ENCODE assay signal across 1 cellular context in the genomic region with DNA sequence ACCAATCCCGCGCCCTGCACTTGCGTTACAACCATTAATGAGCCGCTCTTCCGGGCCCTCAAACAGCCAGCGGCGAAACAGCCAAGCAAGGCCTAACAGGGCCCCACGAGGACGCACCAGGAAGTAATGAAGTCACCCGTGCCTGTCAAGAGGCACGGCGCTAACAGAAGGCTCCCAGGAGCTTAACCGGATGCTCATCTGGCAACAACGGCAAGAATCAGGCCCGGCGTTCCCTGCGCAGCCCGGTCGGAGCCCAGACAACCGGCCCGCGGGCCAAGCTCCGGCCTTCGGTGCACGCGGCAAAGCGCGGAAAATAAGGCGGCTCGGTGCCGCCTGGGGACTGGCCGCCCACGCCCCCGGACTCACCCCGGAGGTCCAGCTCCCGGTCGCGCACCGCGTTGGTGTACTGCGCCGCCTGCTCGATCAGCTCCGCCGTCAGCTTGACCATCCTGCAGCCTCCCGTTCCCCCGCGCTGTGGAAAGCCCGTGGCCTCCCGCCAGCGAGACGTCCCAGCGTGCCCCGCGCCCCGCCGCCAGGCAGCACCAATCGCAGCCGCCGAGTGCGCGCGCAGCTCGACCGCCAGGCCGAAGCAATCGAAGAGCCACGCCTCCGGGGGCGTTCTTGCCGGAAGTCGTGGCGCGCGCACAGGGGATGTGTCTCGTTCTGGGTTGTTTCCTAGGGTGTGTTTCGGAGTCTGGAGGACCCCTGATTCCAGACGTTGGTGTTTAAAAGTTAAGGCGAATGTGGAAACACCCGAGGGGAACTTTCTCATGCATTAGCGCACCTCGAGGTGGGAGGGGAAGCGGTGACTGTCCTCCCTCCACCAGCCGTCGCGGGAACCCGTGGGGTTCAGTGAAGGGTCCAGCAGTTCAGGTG.
TF ChIP-seq lines count a peak whose summit lies in the region.

A gene (minus strand): TSS at position 518 of the 876 bp plus-strand sequence. CDS start 70 bp downstream, at position 448.

TF ChIP-seq in HepG2, 621 proteins besides CTCF, POLR2A, EP300 and RAD21 (continued from another document and continues in another):
- TF ChIP-seq, protein P1, sequence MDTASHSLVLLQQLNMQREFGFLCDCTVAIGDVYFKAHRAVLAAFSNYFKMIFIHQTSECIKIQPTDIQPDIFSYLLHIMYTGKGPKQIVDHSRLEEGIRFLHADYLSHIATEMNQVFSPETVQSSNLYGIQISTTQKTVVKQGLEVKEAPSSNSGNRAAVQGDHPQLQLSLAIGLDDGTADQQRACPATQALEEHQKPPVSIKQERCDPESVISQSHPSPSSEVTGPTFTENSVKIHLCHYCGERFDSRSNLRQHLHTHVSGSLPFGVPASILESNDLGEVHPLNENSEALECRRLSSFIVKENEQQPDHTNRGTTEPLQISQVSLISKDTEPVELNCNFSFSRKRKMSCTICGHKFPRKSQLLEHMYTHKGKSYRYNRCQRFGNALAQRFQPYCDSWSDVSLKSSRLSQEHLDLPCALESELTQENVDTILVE (CRISPR knock-in tag; IDR thresholded peaks at IDR 0.05): peak; percentile 96
- TF ChIP-seq ZNF510 (CRISPR knock-in tag; IDR thresholded peaks at IDR 0.05; ENCODE audit: low read depth) (peak; percentile 51; the same call in 1 of the 2 replicates), ZNF678 (CRISPR knock-in tag; IDR thresholded peaks at IDR 0.05) (peak; percentile 93), ZNF354B (CRISPR knock-in tag; IDR thresholded peaks at IDR 0.05) (no peak), SAP130 (CRISPR knock-in tag; IDR thresholded peaks at IDR 0.05; ENCODE audit: low read depth) (peak; percentile 98), NFE2L1 (CRISPR knock-in tag; IDR thresholded peaks at IDR 0.05; ENCODE audit: borderline replicate concordance) (peak; percentile 75; the same call in 1 of the 2 replicates), ZBTB7B (CRISPR knock-in tag; IDR thresholded peaks at IDR 0.05) (0 out of 2 replicates have a peak, but pooled peaks have one; percentile 74), TCF12 (IDR thresholded peaks at IDR 0.05) (no peak), TCF12 (CRISPR knock-in tag; IDR thresholded peaks at IDR 0.05) (0 out of 2 replicates have a peak, but pooled peaks have one; percentile 75), ZNF605 (CRISPR knock-in tag; IDR thresholded peaks at IDR 0.05) (peak; percentile 91), CENPX (CRISPR knock-in tag; IDR thresholded peaks at IDR 0.05) (no peak), NFYC (CRISPR knock-in tag; IDR thresholded peaks at IDR 0.05) (peak; percentile 49; the same call in 1 of the 2 replicates), MIXL1 (CRISPR knock-in tag; IDR thresholded peaks at IDR 0.05) (peak; percentile 80; the same call in 1 of the 2 replicates), YEATS4 (CRISPR knock-in tag; IDR thresholded peaks at IDR 0.05; ENCODE audit: borderline replicate concordance) (peak; percentile 97), KDM6A (CRISPR knock-in tag; IDR thresholded peaks at IDR 0.05; ENCODE audit: low read depth) (no peak), RBM39 (IDR thresholded peaks at IDR 0.05; ENCODE audit: low read depth, low read length, poor library complexity, severe bottlenecking) (peak; percentile 90), GATAD1 (CRISPR knock-in tag; IDR thresholded peaks at IDR 0.05) (peak; percentile 99), NAIF1 (CRISPR knock-in tag; IDR thresholded peaks at IDR 0.05; ENCODE audit: borderline replicate concordance) (peak; percentile 79; the same call in 1 of the 2 replicates), KDM4B (CRISPR knock-in tag; IDR thresholded peaks at IDR 0.05) (no peak), TBX3 (IDR thresholded peaks at IDR 0.05; ENCODE audit: borderline replicate concordance) (peak; percentile 18; the same call in 1 of the 2 replicates), ZFP37 (CRISPR knock-in tag; IDR thresholded peaks at IDR 0.05; ENCODE audit: borderline replicate concordance) (no peak; the same call in 1 of the 2 replicates), SIN3A (IDR thresholded peaks at IDR 0.05; ENCODE audit: borderline replicate concordance, low read depth, low read length) (peak; percentile 89), NRL (CRISPR knock-in tag; IDR thresholded peaks at IDR 0.05; ENCODE audit: borderline replicate concordance) (peak; percentile 83), HOXA9 (CRISPR knock-in tag; IDR thresholded peaks at IDR 0.05; ENCODE audit: borderline replicate concordance) (0 out of 2 replicates have a peak, but pooled peaks have one; percentile 81), ZNF792 (CRISPR knock-in tag; IDR thresholded peaks at IDR 0.05) (peak; percentile 74), SP5 (CRISPR knock-in tag; IDR thresholded peaks at IDR 0.05; ENCODE audit: borderline replicate concordance, low read depth) (peak; percentile 98), ATF7-NPFF (CRISPR knock-in tag; IDR thresholded peaks at IDR 0.05; ENCODE audit: low read depth) (peak; percentile 84), PPARG (CRISPR knock-in tag; conservative IDR thresholded peaks at IDR 0.05) (no peak; the same call in 1 of the 2 replicates), ZNF747 (CRISPR knock-in tag; IDR thresholded peaks at IDR 0.05; ENCODE audit: borderline replicate concordance) (peak; percentile 76; the same call in 1 of the 2 replicates), CC2D1A (CRISPR knock-in tag; IDR thresholded peaks at IDR 0.05) (0 out of 2 replicates have a peak, but pooled peaks have one; percentile 53), SP1 (IDR thresholded peaks at IDR 0.05) (no peak), SP1 (CRISPR knock-in tag; IDR thresholded peaks at IDR 0.05) (peak; percentile 98)
- TF ChIP-seq, protein P2, sequence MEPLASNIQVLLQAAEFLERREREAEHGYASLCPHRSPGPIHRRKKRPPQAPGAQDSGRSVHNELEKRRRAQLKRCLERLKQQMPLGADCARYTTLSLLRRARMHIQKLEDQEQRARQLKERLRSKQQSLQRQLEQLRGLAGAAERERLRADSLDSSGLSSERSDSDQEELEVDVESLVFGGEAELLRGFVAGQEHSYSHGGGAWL (CRISPR knock-in tag; IDR thresholded peaks at IDR 0.05): peak; percentile 91; the same call in 1 of the 2 replicates
- TF ChIP-seq, protein P3, sequence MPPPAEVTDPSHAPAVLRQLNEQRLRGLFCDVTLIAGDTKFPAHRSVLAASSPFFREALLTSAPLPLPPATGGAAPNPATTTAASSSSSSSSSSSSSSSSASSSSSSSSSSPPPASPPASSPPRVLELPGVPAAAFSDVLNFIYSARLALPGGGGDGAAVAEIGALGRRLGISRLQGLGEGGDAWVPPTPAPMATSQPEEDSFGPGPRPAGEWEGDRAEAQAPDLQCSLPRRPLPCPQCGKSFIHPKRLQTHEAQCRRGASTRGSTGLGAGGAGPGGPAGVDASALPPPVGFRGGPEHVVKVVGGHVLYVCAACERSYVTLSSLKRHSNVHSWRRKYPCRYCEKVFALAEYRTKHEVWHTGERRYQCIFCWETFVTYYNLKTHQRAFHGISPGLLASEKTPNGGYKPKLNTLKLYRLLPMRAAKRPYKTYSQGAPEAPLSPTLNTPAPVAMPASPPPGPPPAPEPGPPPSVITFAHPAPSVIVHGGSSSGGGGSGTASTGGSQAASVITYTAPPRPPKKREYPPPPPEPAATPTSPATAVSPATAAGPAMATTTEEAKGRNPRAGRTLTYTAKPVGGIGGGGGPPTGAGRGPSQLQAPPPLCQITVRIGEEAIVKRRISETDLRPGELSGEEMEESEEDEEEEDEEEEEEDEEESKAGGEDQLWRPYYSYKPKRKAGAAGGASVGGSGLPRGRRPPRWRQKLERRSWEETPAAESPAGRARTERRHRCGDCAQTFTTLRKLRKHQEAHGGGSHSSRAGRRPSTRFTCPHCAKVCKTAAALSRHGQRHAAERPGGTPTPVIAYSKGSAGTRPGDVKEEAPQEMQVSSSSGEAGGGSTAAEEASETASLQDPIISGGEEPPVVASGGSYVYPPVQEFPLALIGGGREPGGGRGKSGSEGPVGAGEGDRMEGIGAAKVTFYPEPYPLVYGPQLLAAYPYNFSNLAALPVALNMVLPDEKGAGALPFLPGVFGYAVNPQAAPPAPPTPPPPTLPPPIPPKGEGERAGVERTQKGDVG (CRISPR knock-in tag; IDR thresholded peaks at IDR 0.05; ENCODE audit: borderline replicate concordance): peak; percentile 87; the same call in 1 of the 2 replicates
- TF ChIP-seq, protein P4, sequence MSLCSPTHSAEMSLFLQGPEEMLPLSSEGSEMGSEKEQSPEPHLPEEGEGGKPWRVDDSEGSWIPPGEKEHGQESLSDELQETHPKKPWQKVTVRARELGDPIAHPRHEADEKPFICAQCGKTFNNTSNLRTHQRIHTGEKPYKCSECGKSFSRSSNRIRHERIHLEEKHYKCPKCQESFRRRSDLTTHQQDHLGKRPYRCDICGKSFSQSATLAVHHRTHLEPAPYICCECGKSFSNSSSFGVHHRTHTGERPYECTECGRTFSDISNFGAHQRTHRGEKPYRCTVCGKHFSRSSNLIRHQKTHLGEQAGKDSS (CRISPR knock-in tag; IDR thresholded peaks at IDR 0.05; ENCODE audit: borderline replicate concordance, low read depth): peak; percentile 93; the same call in 1 of the 2 replicates
- TF ChIP-seq, protein P5, sequence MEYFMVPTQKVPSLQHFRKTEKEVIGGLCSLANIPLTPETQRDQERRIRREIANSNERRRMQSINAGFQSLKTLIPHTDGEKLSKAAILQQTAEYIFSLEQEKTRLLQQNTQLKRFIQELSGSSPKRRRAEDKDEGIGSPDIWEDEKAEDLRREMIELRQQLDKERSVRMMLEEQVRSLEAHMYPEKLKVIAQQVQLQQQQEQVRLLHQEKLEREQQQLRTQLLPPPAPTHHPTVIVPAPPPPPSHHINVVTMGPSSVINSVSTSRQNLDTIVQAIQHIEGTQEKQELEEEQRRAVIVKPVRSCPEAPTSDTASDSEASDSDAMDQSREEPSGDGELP (IDR thresholded peaks at IDR 0.05; ENCODE audit: borderline replicate concordance, low read depth): peak; percentile 36; the same call in 1 of the 2 replicates
- TF ChIP-seq, protein P6, sequence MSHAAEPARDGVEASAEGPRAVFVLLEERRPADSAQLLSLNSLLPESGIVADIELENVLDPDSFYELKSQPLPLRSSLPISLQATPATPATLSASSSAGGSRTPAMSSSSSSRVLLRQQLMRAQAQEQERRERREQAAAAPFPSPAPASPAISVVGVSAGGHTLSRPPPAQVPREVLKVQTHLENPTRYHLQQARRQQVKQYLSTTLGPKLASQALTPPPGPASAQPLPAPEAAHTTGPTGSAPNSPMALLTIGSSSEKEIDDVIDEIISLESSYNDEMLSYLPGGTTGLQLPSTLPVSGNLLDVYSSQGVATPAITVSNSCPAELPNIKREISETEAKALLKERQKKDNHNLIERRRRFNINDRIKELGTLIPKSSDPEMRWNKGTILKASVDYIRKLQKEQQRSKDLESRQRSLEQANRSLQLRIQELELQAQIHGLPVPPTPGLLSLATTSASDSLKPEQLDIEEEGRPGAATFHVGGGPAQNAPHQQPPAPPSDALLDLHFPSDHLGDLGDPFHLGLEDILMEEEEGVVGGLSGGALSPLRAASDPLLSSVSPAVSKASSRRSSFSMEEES (CRISPR knock-in tag; IDR thresholded peaks at IDR 0.05): peak; percentile 53; the same call in 1 of the 2 replicates
- TF ChIP-seq, protein P7, sequence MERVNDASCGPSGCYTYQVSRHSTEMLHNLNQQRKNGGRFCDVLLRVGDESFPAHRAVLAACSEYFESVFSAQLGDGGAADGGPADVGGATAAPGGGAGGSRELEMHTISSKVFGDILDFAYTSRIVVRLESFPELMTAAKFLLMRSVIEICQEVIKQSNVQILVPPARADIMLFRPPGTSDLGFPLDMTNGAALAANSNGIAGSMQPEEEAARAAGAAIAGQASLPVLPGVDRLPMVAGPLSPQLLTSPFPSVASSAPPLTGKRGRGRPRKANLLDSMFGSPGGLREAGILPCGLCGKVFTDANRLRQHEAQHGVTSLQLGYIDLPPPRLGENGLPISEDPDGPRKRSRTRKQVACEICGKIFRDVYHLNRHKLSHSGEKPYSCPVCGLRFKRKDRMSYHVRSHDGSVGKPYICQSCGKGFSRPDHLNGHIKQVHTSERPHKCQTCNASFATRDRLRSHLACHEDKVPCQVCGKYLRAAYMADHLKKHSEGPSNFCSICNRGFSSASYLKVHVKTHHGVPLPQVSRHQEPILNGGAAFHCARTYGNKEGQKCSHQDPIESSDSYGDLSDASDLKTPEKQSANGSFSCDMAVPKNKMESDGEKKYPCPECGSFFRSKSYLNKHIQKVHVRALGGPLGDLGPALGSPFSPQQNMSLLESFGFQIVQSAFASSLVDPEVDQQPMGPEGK (CRISPR knock-in tag; IDR thresholded peaks at IDR 0.05): peak; percentile 65
- TF ChIP-seq, protein P8, sequence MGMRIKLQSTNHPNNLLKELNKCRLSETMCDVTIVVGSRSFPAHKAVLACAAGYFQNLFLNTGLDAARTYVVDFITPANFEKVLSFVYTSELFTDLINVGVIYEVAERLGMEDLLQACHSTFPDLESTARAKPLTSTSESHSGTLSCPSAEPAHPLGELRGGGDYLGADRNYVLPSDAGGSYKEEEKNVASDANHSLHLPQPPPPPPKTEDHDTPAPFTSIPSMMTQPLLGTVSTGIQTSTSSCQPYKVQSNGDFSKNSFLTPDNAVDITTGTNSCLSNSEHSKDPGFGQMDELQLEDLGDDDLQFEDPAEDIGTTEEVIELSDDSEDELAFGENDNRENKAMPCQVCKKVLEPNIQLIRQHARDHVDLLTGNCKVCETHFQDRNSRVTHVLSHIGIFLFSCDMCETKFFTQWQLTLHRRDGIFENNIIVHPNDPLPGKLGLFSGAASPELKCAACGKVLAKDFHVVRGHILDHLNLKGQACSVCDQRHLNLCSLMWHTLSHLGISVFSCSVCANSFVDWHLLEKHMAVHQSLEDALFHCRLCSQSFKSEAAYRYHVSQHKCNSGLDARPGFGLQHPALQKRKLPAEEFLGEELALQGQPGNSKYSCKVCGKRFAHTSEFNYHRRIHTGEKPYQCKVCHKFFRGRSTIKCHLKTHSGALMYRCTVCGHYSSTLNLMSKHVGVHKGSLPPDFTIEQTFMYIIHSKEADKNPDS (CRISPR knock-in tag; IDR thresholded peaks at IDR 0.05): peak; percentile 74
- TF ChIP-seq, protein P9, sequence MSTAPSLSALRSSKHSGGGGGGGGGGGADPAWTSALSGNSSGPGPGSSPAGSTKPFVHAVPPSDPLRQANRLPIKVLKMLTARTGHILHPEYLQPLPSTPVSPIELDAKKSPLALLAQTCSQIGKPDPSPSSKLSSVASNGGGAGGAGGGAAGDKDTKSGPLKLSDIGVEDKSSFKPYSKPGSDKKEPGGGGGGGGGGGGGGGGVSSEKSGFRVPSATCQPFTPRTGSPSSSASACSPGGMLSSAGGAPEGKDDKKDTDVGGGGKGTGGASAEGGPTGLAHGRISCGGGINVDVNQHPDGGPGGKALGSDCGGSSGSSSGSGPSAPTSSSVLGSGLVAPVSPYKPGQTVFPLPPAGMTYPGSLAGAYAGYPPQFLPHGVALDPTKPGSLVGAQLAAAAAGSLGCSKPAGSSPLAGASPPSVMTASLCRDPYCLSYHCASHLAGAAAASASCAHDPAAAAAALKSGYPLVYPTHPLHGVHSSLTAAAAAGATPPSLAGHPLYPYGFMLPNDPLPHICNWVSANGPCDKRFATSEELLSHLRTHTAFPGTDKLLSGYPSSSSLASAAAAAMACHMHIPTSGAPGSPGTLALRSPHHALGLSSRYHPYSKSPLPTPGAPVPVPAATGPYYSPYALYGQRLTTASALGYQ (CRISPR knock-in tag; IDR thresholded peaks at IDR 0.05): no peak; the same call in 1 of the 2 replicates
- TF ChIP-seq, protein P10, sequence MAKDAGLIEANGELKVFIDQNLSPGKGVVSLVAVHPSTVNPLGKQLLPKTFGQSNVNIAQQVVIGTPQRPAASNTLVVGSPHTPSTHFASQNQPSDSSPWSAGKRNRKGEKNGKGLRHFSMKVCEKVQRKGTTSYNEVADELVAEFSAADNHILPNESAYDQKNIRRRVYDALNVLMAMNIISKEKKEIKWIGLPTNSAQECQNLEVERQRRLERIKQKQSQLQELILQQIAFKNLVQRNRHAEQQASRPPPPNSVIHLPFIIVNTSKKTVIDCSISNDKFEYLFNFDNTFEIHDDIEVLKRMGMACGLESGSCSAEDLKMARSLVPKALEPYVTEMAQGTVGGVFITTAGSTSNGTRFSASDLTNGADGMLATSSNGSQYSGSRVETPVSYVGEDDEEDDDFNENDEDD (CRISPR knock-in tag; IDR thresholded peaks at IDR 0.05; ENCODE audit: borderline replicate concordance): peak; percentile 94
